ENCODE assay signal across 23 cellular contexts in genomic region chr4:168914095-168914494, GRCh38.
"Had no signal": no experiment of that assay in that cellular context is flagged by ENCODE, and none has a peak within 500 bp of the region (broad histone marks: within the 10 kb centered on the region; RNA-seq: fewer than 3 reads in every experiment).

No MANE protein-coding gene starts in this region.

- H3K4me1 Mint-ChIP-seq: activated naive CD8-positive, alpha-beta T cell treated with anti-CD3 and anti-CD28 coated beads, Interleukin-2, amount 10 ng/mL, durations not matched to agents 7 days and 5 days had no signal

- DNase-seq: activated CD4-positive, alpha-beta T cell treated with anti-CD3 and anti-CD28 coated beads for 4 hours; activated CD8-positive, alpha-beta memory T cell treated with anti-CD3 and anti-CD28 coated beads, Interleukin-2, amount 50 U/mL, for 4 hours; activated CD8-positive, alpha-beta T cell treated with anti-CD3 and anti-CD28 coated beads for 36 hours; activated naive CD4-positive, alpha-beta T cell treated with anti-CD3 and anti-CD28 coated beads, Interleukin-2, amount 50 U/mL, for 16 hours; activated naive CD8-positive, alpha-beta T cell treated with anti-CD3 and anti-CD28 coated beads, Interleukin-2, amount 10 ng/mL, durations not matched to agents 7 days and 5 days; aorta; Karpas-422; MM.1S; NCI-H1105; NCI-H1436; NCI-H1694 treated with DMSO at 0.1 percent for 48 hours; NCI-H2029 treated with DMSO at 0.1 percent for 48 hours; NCI-H510A treated with DMSO at 0.1 percent for 48 hours; NCI-H69; Peyer's patch; SHP77; SW 1271 had no signal

- H3K9me3 Mint-ChIP-seq: activated CD8-positive, alpha-beta T cell treated with anti-CD3 and anti-CD28 coated beads for 36 hours; activated naive CD8-positive, alpha-beta T cell treated with anti-CD3 and anti-CD28 coated beads, Interleukin-2, amount 10 ng/mL, durations not matched to agents 7 days and 5 days; brain; T-helper 1 cell treated with Interleukin-12 subunit alpha and Interleukin-12 subunit beta and Interleukin-4 antibody, amounts not matched to agents 30 μg/mL and 1 μg/mL, for 36 hours had no signal

- H3K4me3 ChIP-seq: Peyer's patch, SJSA1 had no signal

- H3K36me3 Mint-ChIP-seq: activated naive CD8-positive, alpha-beta T cell treated with anti-CD3 and anti-CD28 coated beads, Interleukin-2, amount 10 ng/mL, durations not matched to agents 7 days and 5 days had no signal

- H3K27ac Mint-ChIP-seq: activated CD8-positive, alpha-beta T cell treated with anti-CD3 and anti-CD28 coated beads for 36 hours; activated naive CD8-positive, alpha-beta T cell treated with anti-CD3 and anti-CD28 coated beads, Interleukin-2, amount 10 ng/mL, durations not matched to agents 7 days and 5 days; T-helper 1 cell treated with Interleukin-12 subunit alpha and Interleukin-12 subunit beta and Interleukin-4 antibody, amounts not matched to agents 30 μg/mL and 1 μg/mL, for 36 hours had no signal

- H3K9me3 ChIP-seq: Peyer's patch, SJSA1 had no signal

- H3K4me3 Mint-ChIP-seq: activated CD8-positive, alpha-beta T cell treated with anti-CD3 and anti-CD28 coated beads for 36 hours; activated naive CD8-positive, alpha-beta T cell treated with anti-CD3 and anti-CD28 coated beads, Interleukin-2, amount 10 ng/mL, durations not matched to agents 7 days and 5 days; brain; T-helper 1 cell treated with Interleukin-12 subunit alpha and Interleukin-12 subunit beta and Interleukin-4 antibody, amounts not matched to agents 30 μg/mL and 1 μg/mL, for 36 hours had no signal

- ATAC-seq: activated CD4-positive, CD25-positive, alpha-beta regulatory T cell treated with anti-CD3 and anti-CD28 coated beads, Interleukin-2, amount 50 U/mL, for 24 hours; activated CD8-positive, alpha-beta T cell treated with anti-CD3 and anti-CD28 coated beads for 36 hours; SK-N-SH treated with all-trans-retinoic acid at 6 μM for 48 hours had no signal

- H3K27ac ChIP-seq: Peyer's patch, RWPE1, SJSA1 had no signal

- H3K27me3 ChIP-seq: Peyer's patch, SJSA1 had no signal

- H3K4me1 ChIP-seq: Peyer's patch had no signal

- H3K27me3 Mint-ChIP-seq: activated CD8-positive, alpha-beta T cell treated with anti-CD3 and anti-CD28 coated beads for 36 hours; activated naive CD8-positive, alpha-beta T cell treated with anti-CD3 and anti-CD28 coated beads, Interleukin-2, amount 10 ng/mL, durations not matched to agents 7 days and 5 days; brain had no signal
